Comparison of ENCODE assay signal across 27 cellular contexts in genomic region chr6:3638662-3639061, GRCh38.
"Had no signal": no experiment of that assay in that cellular context is flagged by ENCODE, and none has a peak within 500 bp of the region (broad histone marks: within the 10 kb centered on the region; RNA-seq: fewer than 3 reads in every experiment).

No MANE protein-coding gene starts in this region.

- H3K4me1 ChIP-seq: colonic mucosa, esophagus muscularis mucosa, esophagus squamous epithelium, foreskin keratinocyte, gastrocnemius medialis, gastroesophageal sphincter, heart left ventricle, heart right ventricle had no signal

- DNase-seq: colonic mucosa; cortex of kidney; dermis blood vessel endothelial cell; dorsolateral prefrontal cortex; effector CD4-positive, alpha-beta T cell; effector CD8-positive, alpha-beta T cell; effector memory CD4-positive, alpha-beta T cell; effector memory CD8-positive, alpha-beta T cell; endodermal cell; esophagus squamous epithelium; foreskin fibroblast; foreskin keratinocyte; foreskin melanocyte; gastrocnemius medialis; glutamatergic neuron; head of caudate nucleus; heart left ventricle; heart right ventricle had no signal

- H3K36me3 ChIP-seq: colonic mucosa, esophagus muscularis mucosa, esophagus squamous epithelium, gastrocnemius medialis, gastroesophageal sphincter, heart left ventricle, heart right ventricle had no signal

- H3K27me3 ChIP-seq: colonic mucosa, esophagus muscularis mucosa, gastrocnemius medialis, gastroesophageal sphincter, heart left ventricle had no signal

- H3K27ac ChIP-seq: colonic mucosa, coronary artery, epithelial cell of prostate, esophagus muscularis mucosa, esophagus squamous epithelium, foreskin keratinocyte, gastrocnemius medialis, gastroesophageal sphincter, heart left ventricle, heart right ventricle had no signal

- H3K9me3 ChIP-seq: colonic mucosa, esophagus muscularis mucosa, esophagus squamous epithelium, gastrocnemius medialis, gastroesophageal sphincter had no signal

- FAIRE-seq: colon, endometrium, endothelial cell of umbilical vein, frontal cortex had no signal

- ATAC-seq: effector memory CD8-positive, alpha-beta T cell; esophagus mucosa; foreskin keratinocyte; gastrocnemius medialis; gastroesophageal sphincter; heart left ventricle; heart right ventricle had no signal

- H3K4me3 ChIP-seq: colonic mucosa, coronary artery, dorsolateral prefrontal cortex, esophagus muscularis mucosa, esophagus squamous epithelium, gastrocnemius medialis, gastroesophageal sphincter, heart left ventricle, heart right ventricle had no signal
